Comparison of ENCODE assay signal across 25 cellular contexts in genomic region chr19:4030981-4031380, GRCh38.
"Had no signal": no experiment of that assay in that cellular context is flagged by ENCODE, and none has a peak within 500 bp of the region (broad histone marks: within the 10 kb centered on the region; RNA-seq: fewer than 3 reads in every experiment).

No MANE protein-coding gene starts in this region.

- H3K4me1 Mint-ChIP-seq: mesothelial cell of epicardium, naive B cell, nephron progenitor cell, neural progenitor cell had no signal

- H3K27ac Mint-ChIP-seq: mesothelial cell of epicardium, nephron progenitor cell, neural progenitor cell, progenitor cell of endocrine pancreas had no signal

- H3K4me3 Mint-ChIP-seq: mesothelial cell of epicardium; naive B cell; natural killer cell; nephron progenitor cell; neural progenitor cell; stimulated activated naive B cell treated with anti-CD40 and anti-IgM and Interleukin-4, amounts not matched to agents 10 μg/mL and 1 μg/mL and 100 μg/mL, for 72 hours had no signal

- ATAC-seq: natural killer cell; right lobe of liver; stimulated activated naive B cell treated with anti-CD40 and anti-IgM and Interleukin-4, amounts not matched to agents 10 μg/mL and 1 μg/mL and 100 μg/mL, for 72 hours; stimulated activated naive CD8-positive, alpha-beta T cell treated with anti-CD3 and anti-CD28 coated beads, Interleukin-15, Interleukin-2, amounts not matched to agents 100 U/mL and 50 U/mL, for 24 hours; upper lobe of right lung had no signal

- H3K4me2 ChIP-seq: neural progenitor cell, smooth muscle cell had no signal

- H3K9ac ChIP-seq: neural progenitor cell had no signal

- H3K9me3 ChIP-seq: left ventricle myocardium inferior, ovary, right atrium auricular region, right lobe of liver, stomach, suprapubic skin, transverse colon, upper lobe of right lung had no signal

- H3K27me3 ChIP-seq: neural progenitor cell, ovary, right atrium auricular region, right lobe of liver, stomach, suprapubic skin, transverse colon, upper lobe of right lung had no signal

- H3K27ac ChIP-seq: left ventricle myocardium inferior, neural progenitor cell, ovary, right atrium auricular region, right lobe of liver, stomach, transverse colon, upper lobe of right lung had no signal

- H3K4me3 ChIP-seq: left ventricle myocardium inferior, lung, neural progenitor cell, ovary, right atrium auricular region, right lobe of liver, smooth muscle cell, stomach, suprapubic skin, transverse colon, upper lobe of right lung had no signal

- H3K9me3 Mint-ChIP-seq: mesothelial cell of epicardium; naive B cell; natural killer cell; nephron progenitor cell; neural progenitor cell; stimulated activated naive B cell treated with anti-CD40 and anti-IgM and Interleukin-4, amounts not matched to agents 10 μg/mL and 1 μg/mL and 100 μg/mL, for 72 hours had no signal

- FAIRE-seq: urothelium cell line had no signal

- H3K36me3 Mint-ChIP-seq: naive B cell, natural killer cell had no signal

- H2AFZ ChIP-seq: neural progenitor cell had no signal

- H3K4me1 ChIP-seq: left ventricle myocardium inferior, neural progenitor cell, right atrium auricular region, right lobe of liver, stomach, transverse colon, upper lobe of right lung had no signal

- DNase-seq: islet precursor cell; left ventricle myocardium inferior; mesendoderm; naive B cell; natural killer cell; nephron progenitor cell; ovary; stimulated activated CD4-positive, alpha-beta T cell treated with anti-CD3 and anti-CD28 coated beads, Interleukin-1b, Interleukin-23, amount 100 ng/mL, for 48 hours; stimulated activated CD4-positive, alpha-beta T cell treated with anti-CD3 and anti-CD28 coated beads, Interleukin-2, amount 100 ng/mL, for 48 hours; stimulated activated CD4-positive, alpha-beta T cell treated with anti-CD3 and anti-CD28 coated beads, Interleukin-4, amount 100 ng/mL, for 4 hours; stimulated activated CD8-positive, alpha-beta memory T cell treated with anti-CD3 and anti-CD28 coated beads, Interleukin-4, amount 100 ng/mL, for 48 hours; stimulated activated naive B cell treated with anti-CD40 and anti-IgM and Interleukin-4, amounts not matched to agents 10 μg/mL and 1 μg/mL and 100 μg/mL, for 72 hours; stimulated activated naive CD8-positive, alpha-beta T cell treated with anti-CD3 and anti-CD28 coated beads, Interleukin-15, Interleukin-2, amounts not matched to agents 100 U/mL and 50 U/mL, for 24 hours; stomach; transverse colon had no signal

- H3K36me3 ChIP-seq: neural progenitor cell, ovary had no signal
